Comparison of ENCODE assay signal across 28 cellular contexts in the genomic region with DNA sequence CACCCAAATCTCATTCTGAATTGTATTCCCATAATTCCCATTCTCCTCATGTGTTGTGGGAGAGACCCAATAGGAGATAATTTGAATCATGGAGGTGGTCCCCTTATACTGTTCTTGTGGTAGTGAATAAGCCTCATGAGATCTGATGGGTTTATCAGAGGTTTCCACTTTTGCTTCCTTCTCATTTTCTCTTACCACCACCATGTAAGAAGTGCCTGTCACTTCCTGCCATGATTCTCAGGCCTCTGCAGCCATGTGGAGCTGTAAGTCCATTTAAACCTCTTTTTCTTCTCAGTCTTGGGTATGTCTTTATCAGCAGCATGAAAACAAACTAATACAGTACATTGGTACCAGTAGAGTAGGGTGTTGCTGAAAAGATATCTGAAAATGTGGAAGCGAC.
DNase-seq lines count a peak whose midpoint lies in the region; ATAC-seq, FAIRE-seq and TF ChIP-seq lines count a peak whose summit lies in the region.
"Had no signal": no experiment of that assay in that cellular context is flagged by ENCODE, and none has a peak within 500 bp of the region (broad histone marks: within the 10 kb centered on the region; RNA-seq: fewer than 3 reads in every experiment).

No MANE protein-coding gene starts in this region.

- TF ChIP-seq POLR2A in GM12892 (IDR thresholded peaks at IDR 0.05; ENCODE audit: low read depth, low read length) (no peak), K562 (conservative IDR thresholded peaks at IDR 0.05) (no peak), gastroesophageal sphincter (IDR thresholded peaks at IDR 0.05) (no peak)

- intact Hi-C loops in natural killer cell (cut with micrococcal nuclease) (no loop called here), K562 (cut with micrococcal nuclease) (no loop called here)

- H2AFZ ChIP-seq in K562 (ENCODE audit: low read depth, low read length), result no peak overlapping the region

- H3K4me1 Mint-ChIP-seq in natural killer cell treated with Interleukin-12 subunit alpha and Interleukin-12 subunit beta and Interleukin-15 and Interleukin-18, amount 100 ng/mL, for 72 hours (ENCODE audit: low read depth in 2 of 2), result peaks cover 30 to 38% of the 10 kb centered on the region in 2 donors
- peaks cover 43 to 57% of the 10 kb centered on the region in 2 donors for H3K4me1 Mint-ChIP-seq in natural killer cell

- no peaks in the 10 kb centered on the region for H4K20me1 ChIP-seq in K562 (replicated peaks; ENCODE audit: control insufficient read depth, insufficient read depth, low read length)

- no peak for TF ChIP-seq EP300 in K562 (IDR thresholded peaks at IDR 0.05; ENCODE audit: low read length)
- TF ChIP-seq EP300 in gastroesophageal sphincter (IDR thresholded peaks at IDR 0.05), result no peak

- H3K9me3 ChIP-seq in K562 (replicated peaks; ENCODE audit: control insufficient read depth, insufficient read depth, low read depth, low read length) (peaks cover 26% of the 10 kb centered on the region), gastroesophageal sphincter (no peaks in the 10 kb centered on the region)
- H3K9me3 ChIP-seq: BE2C had no signal

- peak overlapping the region; percentile 18 to 40 for H3K27ac Mint-ChIP-seq in natural killer cell treated with Interleukin-12 subunit alpha and Interleukin-12 subunit beta and Interleukin-15 and Interleukin-18, amount 100 ng/mL, for 72 hours
- H3K27ac Mint-ChIP-seq in natural killer cell, result no peak overlapping the region
- H3K27ac Mint-ChIP-seq: CD8-positive, alpha-beta memory T cell had no signal

- no peaks in the 10 kb centered on the region for H3K9me1 ChIP-seq in K562 (ENCODE audit: control insufficient read depth, insufficient read depth, low read length)

- no peak overlapping the region; the same call in 2 of the 3 replicates for H3K27ac ChIP-seq in K562 (ENCODE audit: extremely low read depth, low read depth, low read length)
- H3K27ac ChIP-seq in gastroesophageal sphincter, result no peak overlapping the region
- H3K27ac ChIP-seq: BLaER1 had no signal

- H3K36me3 Mint-ChIP-seq in natural killer cell treated with Interleukin-12 subunit alpha and Interleukin-12 subunit beta and Interleukin-15 and Interleukin-18, amount 100 ng/mL, for 72 hours, result peaks cover 25% of the 10 kb centered on the region
- peaks cover 16% of the 10 kb centered on the region for H3K36me3 Mint-ChIP-seq in natural killer cell

- H3K36me3 ChIP-seq in K562 (ENCODE audit: control insufficient read depth, insufficient read depth, low read length) (peaks cover 33% of the 10 kb centered on the region; the same call in 2 of the 3 replicates), gastroesophageal sphincter (no peaks in the 10 kb centered on the region)
- H3K36me3 ChIP-seq: BE2C had no signal

- H3K27me3 ChIP-seq in K562 (ENCODE audit: control insufficient read depth in 2 of 2, insufficient read depth in 2 of 2, low read length in 2 of 2) (no peaks in the 10 kb centered on the region), gastroesophageal sphincter (no peaks in the 10 kb centered on the region)
- H3K27me3 ChIP-seq: BE2C, BLaER1 had no signal

- no peaks in the 10 kb centered on the region for H3K27me3 Mint-ChIP-seq in natural killer cell treated with Interleukin-12 subunit alpha and Interleukin-12 subunit beta and Interleukin-15 and Interleukin-18, amount 100 ng/mL, for 72 hours
- H3K27me3 Mint-ChIP-seq in natural killer cell (ENCODE audit: low read depth in 2 of 2), result no peaks in the 10 kb centered on the region
- H3K27me3 Mint-ChIP-seq: CD4-positive, alpha-beta memory T cell; CD4-positive, CD25-positive, alpha-beta regulatory T cell had no signal

- TF ChIP-seq CTCF in natural killer cell (IDR thresholded peaks at IDR 0.05) (no peak), K562 (IDR thresholded peaks at IDR 0.05 in 2 of 3, conservative IDR thresholded peaks at IDR 0.05 in 1 of 3; ENCODE audit: insufficient read depth in 2 of 3, low read depth in 1 of 3, low read length in 3 of 3) (no peak), gastroesophageal sphincter (IDR thresholded peaks at IDR 0.05) (no peak)

- no peak overlapping the region for H3K9ac ChIP-seq in K562 (ENCODE audit: insufficient read depth in 1 of 2, low read depth in 2 of 2, low read length in 2 of 2)
- H3K9ac ChIP-seq: BLaER1 had no signal

- H3K4me1 ChIP-seq in K562 (replicated peaks in 1 of 2; ENCODE audit: control insufficient read depth in 2 of 2, insufficient read depth in 2 of 2, low read length in 2 of 2) (peaks cover 0 to 16% of the 10 kb centered on the region in 2 experiments; a peak in 2 of 5 replicates), gastroesophageal sphincter (peaks cover 0 to 9% (median 8%) of the 10 kb centered on the region in 3 donors)
- H3K4me1 ChIP-seq: BE2C had no signal

- H3K4me3 Mint-ChIP-seq in natural killer cell treated with Interleukin-12 subunit alpha and Interleukin-12 subunit beta and Interleukin-15 and Interleukin-18, amount 100 ng/mL, for 72 hours, result peak overlapping the region; percentile 5
- no peak overlapping the region for H3K4me3 Mint-ChIP-seq in natural killer cell
- H3K4me3 Mint-ChIP-seq: CD14-positive monocyte; CD4-positive, alpha-beta memory T cell; CD4-positive, CD25-positive, alpha-beta regulatory T cell; CD8-positive, alpha-beta memory T cell had no signal

- no peak for ATAC-seq in natural killer cell treated with Interleukin-12 subunit alpha and Interleukin-12 subunit beta and Interleukin-15 and Interleukin-18, amount 100 ng/mL, for 72 hours
- ATAC-seq in natural killer cell (no peak), K562 (no peak), gastroesophageal sphincter (no peak), HG02852 (IDR thresholded peaks at IDR 0.05; ENCODE audit: unreplicated experiment) (no peak)

- H3K4me2 ChIP-seq in K562 (ENCODE audit: insufficient read depth, low read length), result no peak overlapping the region
- H3K4me2 ChIP-seq: BLaER1 had no signal

- no peak for TF ChIP-seq RAD21 in K562 (CRISPR knock-in tag; conservative IDR thresholded peaks at IDR 0.05 in 1 of 2, IDR thresholded peaks at IDR 0.05 in 1 of 2)

- no peak overlapping the region for H3K4me3 ChIP-seq in K562
- H3K4me3 ChIP-seq in gastroesophageal sphincter, result no peak overlapping the region
- H3K4me3 ChIP-seq: BLaER1 had no signal

- peak; percentile 21 for FAIRE-seq in GM12892 (lab: Jason Lieb, UNC)
- no peak for FAIRE-seq in K562 (lab: Jason Lieb, UNC)
- FAIRE-seq in urothelium cell line (lab: Jason Lieb, UNC), result peak; percentile 63
- FAIRE-seq: A204.1, GM12891, GM19239 had no signal

- no TSS peak for BruUV-seq in K562 (replicated peaks; lab: Mats Ljungman, UMichigan)

- peaks cover 81% of the 10 kb centered on the region for H3K79me2 ChIP-seq in K562 (ENCODE audit: control insufficient read depth, insufficient read depth, low read length)

- peaks cover 7% of the 10 kb centered on the region for H3K9me3 Mint-ChIP-seq in natural killer cell treated with Interleukin-12 subunit alpha and Interleukin-12 subunit beta and Interleukin-15 and Interleukin-18, amount 100 ng/mL, for 72 hours
- H3K9me3 Mint-ChIP-seq in natural killer cell, result peaks cover 0 to 6% of the 10 kb centered on the region in 2 donors

- CTCF ChIA-PET in K562 (lab: Yijun Ruan, JAX; ENCODE audit: low intra/inter-chr PET ratio), result no interaction called here

- no peak for DNase-seq in natural killer cell treated with Interleukin-12 subunit alpha and Interleukin-12 subunit beta and Interleukin-15 and Interleukin-18, amount 100 ng/mL, for 72 hours (ENCODE audit: low spot score)
- DNase-seq in natural killer cell, result no peak
- no peak for DNase-seq in GM12892 (ENCODE audit: insufficient read length)
- no peak for DNase-seq in K562 (ENCODE audit: extremely low read depth in 1 of 4, low spot score in 3 of 4)
- DNase-seq in urothelium cell line (ENCODE audit: low spot score), result no peak
- no peak for DNase-seq in activated gamma-delta T cell treated with Interleukin-2 at 50 U/mL for 16 hours
- DNase-seq: 8988T; ACHN; BE2C; C1 segment of cervical spinal cord; CD4-positive, alpha-beta memory T cell; CD4-positive, CD25-positive, alpha-beta regulatory T cell; CD8-positive, alpha-beta memory T cell; COR-L47; DMS 273 treated with DMSO at 0.1 percent for 48 hours; DMS153; DMS53; DMS79; DND-41; EL; GDM1 had no signal

- POLR2A ChIA-PET in K562 (lab: Yijun Ruan, JAX), result interaction anchor here (0.6 to 0.8 kb wide), 2 partner anchors 18 to 200 kb away, joined by 3 read pairs; no protein-coding TSS in a partner anchor

- 95% methylated on average over 1 of the region's 1 CpG for WGBS in K562 (ENCODE audit: insufficient coverage, low coverage, missing lambda C conversion rate)
- 80 to 90% methylated on average over 1 of the region's 1 CpG for WGBS in gastroesophageal sphincter (ENCODE audit: low coverage in 1 of 2), 2 donors

- in situ Hi-C loops in K562 (cut with MboI), result no loop called here

TF ChIP-seq in K562, 482 proteins besides CTCF, POLR2A, EP300 and RAD21 (continues in another document):
- TF ChIP-seq, protein P1, sequence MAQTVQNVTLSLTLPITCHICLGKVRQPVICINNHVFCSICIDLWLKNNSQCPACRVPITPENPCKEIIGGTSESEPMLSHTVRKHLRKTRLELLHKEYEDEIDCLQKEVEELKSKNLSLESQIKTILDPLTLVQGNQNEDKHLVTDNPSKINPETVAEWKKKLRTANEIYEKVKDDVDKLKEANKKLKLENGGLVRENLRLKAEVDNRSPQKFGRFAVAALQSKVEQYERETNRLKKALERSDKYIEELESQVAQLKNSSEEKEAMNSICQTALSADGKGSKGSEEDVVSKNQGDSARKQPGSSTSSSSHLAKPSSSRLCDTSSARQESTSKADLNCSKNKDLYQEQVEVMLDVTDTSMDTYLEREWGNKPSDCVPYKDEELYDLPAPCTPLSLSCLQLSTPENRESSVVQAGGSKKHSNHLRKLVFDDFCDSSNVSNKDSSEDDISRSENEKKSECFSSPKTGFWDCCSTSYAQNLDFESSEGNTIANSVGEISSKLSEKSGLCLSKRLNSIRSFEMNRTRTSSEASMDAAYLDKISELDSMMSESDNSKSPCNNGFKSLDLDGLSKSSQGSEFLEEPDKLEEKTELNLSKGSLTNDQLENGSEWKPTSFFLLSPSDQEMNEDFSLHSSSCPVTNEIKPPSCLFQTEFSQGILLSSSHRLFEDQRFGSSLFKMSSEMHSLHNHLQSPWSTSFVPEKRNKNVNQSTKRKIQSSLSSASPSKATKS (CRISPR knock-in tag; IDR thresholded peaks at IDR 0.05), result no peak
- peak in 1 of 2 experiments; percentile 82; a peak in 1 of 3 replicates for TF ChIP-seq CBX3 (IDR thresholded peaks at IDR 0.05; ENCODE audit: borderline replicate concordance in 1 of 2, low read length in 2 of 2)
- TF ChIP-seq TRIM28 (IDR thresholded peaks at IDR 0.05), result peak; percentile 65; the same call in 1 of the 2 replicates
- peak; percentile 90 for TF ChIP-seq ZFP36 (IDR thresholded peaks at IDR 0.05; ENCODE audit: low read depth, low read length, partially characterized antibody)
- TF ChIP-seq SUPT5H (IDR thresholded peaks at IDR 0.05), result peak; percentile 42; the same call in 1 of the 2 replicates
- TF ChIP-seq ZNF134 (CRISPR knock-in tag; conservative IDR thresholded peaks at IDR 0.05), result no peak
- 0 out of 2 replicates have a peak, but pooled peaks have one; percentile 66 for TF ChIP-seq ZNF212 (CRISPR knock-in tag; IDR thresholded peaks at IDR 0.05)
- no peak for TF ChIP-seq MEF2D (tag; conservative IDR thresholded peaks at IDR 0.05; ENCODE audit: low read depth)
- TF ChIP-seq TRIM24 (IDR thresholded peaks at IDR 0.05), result peak; percentile 64 to 70; a peak in 2 of 4 replicates
- no peak for TF ChIP-seq MEF2A (IDR thresholded peaks at IDR 0.05; ENCODE audit: control insufficient read depth, low read depth, low read length)

Comparison
In these comparisons a context has a peak if more than half of its experiments do, and no peak if none do; other contexts are left out.
1. H3K27ac Mint-ChIP-seq: peak in natural killer cell treated with Interleukin-12 subunit alpha and Interleukin-12 subunit beta and Interleukin-15 and Interleukin-18, amount 100 ng/mL, for 72 hours (2 of 2); none in natural killer cell (0 of 2).